Comparison of ENCODE assay signal across 8 cellular contexts in the genomic region with DNA sequence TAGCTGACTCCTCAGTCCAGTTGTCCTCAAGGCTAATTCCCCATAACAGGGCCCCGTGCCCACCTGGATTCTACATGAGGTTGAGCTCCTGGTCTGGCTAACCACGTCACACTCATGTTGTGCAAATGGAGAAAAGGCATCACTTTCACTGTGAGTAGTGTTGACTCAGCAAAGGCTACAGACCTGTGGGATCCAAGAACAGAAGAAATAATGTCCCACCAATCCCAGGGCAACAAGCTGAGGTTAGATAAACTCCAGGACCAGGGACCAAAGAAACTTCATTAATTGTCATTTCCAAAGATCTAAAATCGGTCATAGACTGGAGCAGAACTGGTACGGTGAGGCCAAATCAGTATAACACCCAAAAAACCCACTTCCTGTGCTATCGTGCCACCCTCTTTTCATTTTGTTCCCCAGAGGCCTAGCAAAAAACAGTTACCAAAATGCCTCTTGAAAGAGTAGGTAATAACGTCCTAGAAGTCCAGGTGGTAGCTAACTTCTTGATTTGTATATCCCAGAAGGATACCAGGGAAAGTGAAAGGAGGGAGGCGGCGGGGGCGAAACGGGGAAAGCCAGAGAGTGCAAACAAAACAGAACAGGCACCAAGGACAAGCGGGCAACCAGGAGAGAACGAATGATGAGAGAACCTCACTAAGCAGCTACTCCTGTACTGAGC. TPM values are rescaled to one million over a fixed set of nuclear protein-coding genes. Genes with fewer than 3 reads are reported as not detected.
A peak's percentile ranks its signal among the peaks of the same experiment; 100 is the strongest.
DNase-seq lines count a peak whose midpoint lies in the region; ATAC-seq and TF ChIP-seq lines count a peak whose summit lies in the region.

No MANE protein-coding gene starts in this region.

- no peak for ATAC-seq in omental fat pad (ENCODE audit: low FRiP score)

- H3K4me3 ChIP-seq in HFF-Myc (replicated peaks; ENCODE audit: low read depth, low read length) (peak overlapping the region; percentile 94), epithelial cell of esophagus (ENCODE audit: low read length) (peak overlapping the region; percentile 88)

- TF ChIP-seq CTCF in HFF-Myc (IDR thresholded peaks at IDR 0.05; ENCODE audit: low read depth, low read length, missing control alignments) (no peak), epithelial cell of esophagus (IDR thresholded peaks at IDR 0.05; ENCODE audit: insufficient read depth, low read depth, low read length, missing control alignments) (no peak), omental fat pad (IDR thresholded peaks at IDR 0.05) (no peak)

- DNase-seq in HFF-Myc (ENCODE audit: extremely low read depth, low read depth), result no peak
- DNase-seq in activated CD4-positive, alpha-beta T cell treated with anti-CD3 and anti-CD28 coated beads for 48 hours, result peak; percentile 72
- DNase-seq in epithelial cell of esophagus (ENCODE audit: low read depth), result peak; percentile 40
- DNase-seq in stimulated activated CD4-positive, alpha-beta T cell treated with anti-CD3 and anti-CD28 coated beads, Interleukin-4, amount 100 ng/mL, for 24 hours, result peak; percentile 70
- DNase-seq in HPDE6-E6E7 (ENCODE audit: extremely low spot score), result no peak
- DNase-seq in omental fat pad (ENCODE audit: low spot score), result no peak
- no peak for DNase-seq in NCI-H510A treated with DMSO at 0.1 percent for 48 hours (lab: John Stamatoyannopoulos, UW)
- no peak for DNase-seq in ecto neural progenitor cell (ENCODE audit: low spot score)

RNA-seq across cellular contexts. Expression of a gene that starts 1.4 kb away (rescaled TPM):
- total RNA-seq in omental fat pad, result 10 to 100 TPM; 39.8 to 78.1 (median 50.0) TPM

RNA-seq across cellular contexts. Expression of a gene that starts 2.0 kb away (rescaled TPM):
- total RNA-seq in omental fat pad, result 10 to 100 TPM in 2 of 4 donors, 1 to 10 TPM in 2; 7.7 to 12.1 (median 9.8) TPM

RNA-seq across cellular contexts. Expression of a gene that starts 31.3 kb away (rescaled TPM):
- total RNA-seq in omental fat pad, result 1,000 to 10,000 TPM in 1 of 4 donors, 100 to 1,000 TPM in 3; 731 to 1,161 (median 827) TPM

RNA-seq across cellular contexts. Expression of a gene that starts 51.9 kb away (rescaled TPM):
- total RNA-seq in omental fat pad, result 100 to 1,000 TPM in 1 of 4 donors, 10 to 100 TPM in 3; 63.4 to 101 (median 81.1) TPM

Comparison
In these comparisons a context has a peak if more than half of its experiments do, and no peak if none do; other contexts are left out.
1. DNase-seq: peak in activated CD4-positive, alpha-beta T cell treated with anti-CD3 and anti-CD28 coated beads for 48 hours (single experiment), epithelial cell of esophagus (single experiment) and stimulated activated CD4-positive, alpha-beta T cell treated with anti-CD3 and anti-CD28 coated beads, Interleukin-4, amount 100 ng/mL, for 24 hours (single experiment); none in HFF-Myc (single experiment), HPDE6-E6E7 (single experiment), omental fat pad (single experiment), NCI-H510A treated with DMSO at 0.1 percent for 48 hours (single experiment) and ecto neural progenitor cell (single experiment).